In the genomic region with DNA sequence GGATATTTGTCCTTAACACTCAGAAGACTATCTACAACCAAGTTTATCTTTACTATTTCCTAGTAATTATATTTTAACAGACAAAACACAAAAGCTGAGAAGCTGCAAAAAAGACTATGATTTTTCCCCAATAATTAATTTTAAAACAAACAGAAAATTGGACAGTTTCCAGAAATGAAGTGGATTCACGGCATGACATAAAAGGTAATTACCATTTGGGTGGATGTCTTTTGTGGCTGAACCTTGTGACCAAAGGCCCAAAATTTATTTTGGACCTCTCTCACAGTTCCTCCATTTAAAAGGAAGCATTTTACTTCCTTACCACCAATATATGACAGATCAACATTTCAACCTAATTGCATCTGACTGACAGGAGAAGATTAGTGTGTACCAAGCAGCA, we compare ENCODE assay signal across 14 cellular contexts.
DNase-seq lines count a peak whose midpoint lies in the region; ATAC-seq, FAIRE-seq and TF ChIP-seq lines count a peak whose summit lies in the region.
"Had no signal": no experiment of that assay in that cellular context is flagged by ENCODE, and none has a peak within 500 bp of the region (broad histone marks: within the 10 kb centered on the region; RNA-seq: fewer than 3 reads in every experiment).

No MANE protein-coding gene starts in this region.

- H3K9me3 ChIP-seq in HEK293 (ENCODE audit: control insufficient read depth, insufficient read depth, low read depth, low read length): no peaks in the 10 kb centered on the region
- no peaks in the 10 kb centered on the region for H3K9me3 ChIP-seq in GM12878 (replicated peaks; ENCODE audit: control insufficient read depth, insufficient read depth, low read length)

- no peak overlapping the region for H3K4me2 ChIP-seq in GM12878 (ENCODE audit: control insufficient read depth, insufficient read depth)

- no peak overlapping the region for H2AFZ ChIP-seq in GM12878 (ENCODE audit: control insufficient read depth, low read depth, low read length)
- H2AFZ ChIP-seq: GM23248 had no signal

- TF ChIP-seq RAD21 in GM12878 (IDR thresholded peaks at IDR 0.05; ENCODE audit: insufficient read depth, low read depth, low read length): no peak

- DNase-seq in NCI-H2081 (lab: John Stamatoyannopoulos, UW) (peak; percentile 37 to 69), NCI-H2081 treated with DMSO at 0.1 percent for 48 hours (lab: John Stamatoyannopoulos, UW) (no peak), NCI-H2029 (lab: John Stamatoyannopoulos, UW) (peak; percentile 40), GM12878 (ENCODE audit: low read depth, low spot score) (no peak), GM13976 (ENCODE audit: low spot score) (no peak), epidermal melanocyte (ENCODE audit: insufficient read length, low spot score) (no peak)
- DNase-seq: DMS79 treated with DMSO at 0.1 percent for 48 hours, GM23248, NCI-H2171, NCI-H524, T-helper 17 cell had no signal

- FAIRE-seq in GM12878 (lab: Jason Lieb, UNC): peak; percentile 7
- FAIRE-seq: K562 had no signal

- RAD21 ChIA-PET in GM12878 (lab: Charles Lee; ENCODE audit: unreplicated experiment): no interaction called here

- BruUV-seq in GM12878 (replicated peaks; lab: Mats Ljungman, UMichigan): no TSS peak

- TF ChIP-seq CTCF in HEK293 (tag by site-specific recombination; IDR thresholded peaks at IDR 0.05) (no peak), GM12878 (IDR thresholded peaks at IDR 0.05 in 2 of 3, conservative IDR thresholded peaks at IDR 0.05 in 1 of 3; ENCODE audit: control insufficient read depth in 2 of 3, extremely low read depth in 1 of 3, insufficient read depth in 1 of 3, low read depth in 3 of 3, low read length in 3 of 3) (no peak), GM13976 (IDR thresholded peaks at IDR 0.05; ENCODE audit: borderline replicate concordance, control extremely low read depth, extremely low read depth, insufficient read depth, missing control alignments) (no peak)

- SMC1A ChIA-PET in GM12878 (lab: Charles Lee; ENCODE audit: uncharacterized antibody, unreplicated experiment): no interaction called here

- no peaks in the 10 kb centered on the region; the same call in 1 of the 2 replicates for H3K79me2 ChIP-seq in GM12878 (ENCODE audit: control insufficient read depth, insufficient read depth, low read length)

- H3K27ac ChIP-seq in HEK293 (ENCODE audit: extremely low read depth, low read depth, low read length): no peak overlapping the region
- no peak overlapping the region for H3K27ac ChIP-seq in GM12878 (ENCODE audit: control insufficient read depth, insufficient read depth)
- H3K27ac ChIP-seq: GM23248 had no signal

- ATAC-seq in GM12878 (no peak), HG03565 (IDR thresholded peaks at IDR 0.05; ENCODE audit: unreplicated experiment) (no peak)
- ATAC-seq: K562, T-helper 17 cell had no signal

- no peak overlapping the region for H3K4me3 ChIP-seq in HEK293 (ENCODE audit: low read depth, low read length)
- no peak overlapping the region for H3K4me3 ChIP-seq in GM12878
- H3K4me3 ChIP-seq: GM23248, K562 had no signal

- no peaks in the 10 kb centered on the region; a peak in 1 of 3 replicates for H3K36me3 ChIP-seq in HEK293 (ENCODE audit: control insufficient read depth in 2 of 2, insufficient read depth in 1 of 2, low read length in 2 of 2)
- no peaks in the 10 kb centered on the region for H3K36me3 ChIP-seq in GM12878 (ENCODE audit: control insufficient read depth in 2 of 2, insufficient read depth in 2 of 2, low read length in 1 of 2)

- H4K20me1 ChIP-seq in GM12878 (ENCODE audit: control insufficient read depth, insufficient read depth): no peaks in the 10 kb centered on the region

- no peak overlapping the region for H3K9ac ChIP-seq in GM12878 (ENCODE audit: control insufficient read depth, insufficient read depth, low read length)
- H3K9ac ChIP-seq: GM23248 had no signal

- 95% methylated on average over 1 of the region's 1 CpG for WGBS in GM12878 (ENCODE audit: insufficient coverage, insufficient replicate concordance, low lambda C conversion rate, missing lambda C conversion rate)

- intact Hi-C loops in GM12878 (cut with micrococcal nuclease; ENCODE audit: unreplicated experiment): no loop called here

- POLR2A ChIA-PET in HEK293 (lab: Yijun Ruan, JAX): no interaction called here
- POLR2A ChIA-PET in GM12878 (lab: Charles Lee): no interaction called here

- CTCF ChIA-PET in HEK293 (lab: Yijun Ruan, JAX) (interaction anchor here (0.9 kb wide), 1 partner anchor 40 kb away, joined by 5 read pairs; no protein-coding TSS in a partner anchor), GM12878 (lab: Yijun Ruan, JAX) (no interaction called here)

- peaks cover 2% of the 10 kb centered on the region; the same call in 1 of the 2 replicates for H3K4me1 ChIP-seq in HEK293 (ENCODE audit: control insufficient read depth, insufficient read depth, low read length)
- H3K4me1 ChIP-seq in GM12878 (ENCODE audit: control insufficient read depth, insufficient read depth, low read length): peaks cover 22% of the 10 kb centered on the region; the same call in 1 of the 2 replicates

- TF ChIP-seq EP300 in GM12878 (IDR thresholded peaks at IDR 0.05; ENCODE audit: borderline replicate concordance in 1 of 2, control insufficient read depth in 1 of 2, low read depth in 2 of 2, low read length in 2 of 2): no peak

- in situ Hi-C loops in GM12878 (cut with MboI) (no loop called here), GM13976 (cut with MboI; ENCODE audit: low sequenced_read_pairs, unreplicated experiment) (no loop called here)

- H3K27me3 ChIP-seq in GM12878 (replicated peaks in 1 of 2; ENCODE audit: control insufficient read depth in 2 of 2, insufficient read depth in 2 of 2, low read length in 1 of 2): no peaks in the 10 kb centered on the region

- no peak for TF ChIP-seq POLR2A in GM12878 (IDR thresholded peaks at IDR 0.05; ENCODE audit: low read depth, low read length)

TF ChIP-seq in HEK293, 187 proteins besides CTCF, POLR2A, EP300 and RAD21 (continues in another document):
- TF ChIP-seq, protein P1, sequence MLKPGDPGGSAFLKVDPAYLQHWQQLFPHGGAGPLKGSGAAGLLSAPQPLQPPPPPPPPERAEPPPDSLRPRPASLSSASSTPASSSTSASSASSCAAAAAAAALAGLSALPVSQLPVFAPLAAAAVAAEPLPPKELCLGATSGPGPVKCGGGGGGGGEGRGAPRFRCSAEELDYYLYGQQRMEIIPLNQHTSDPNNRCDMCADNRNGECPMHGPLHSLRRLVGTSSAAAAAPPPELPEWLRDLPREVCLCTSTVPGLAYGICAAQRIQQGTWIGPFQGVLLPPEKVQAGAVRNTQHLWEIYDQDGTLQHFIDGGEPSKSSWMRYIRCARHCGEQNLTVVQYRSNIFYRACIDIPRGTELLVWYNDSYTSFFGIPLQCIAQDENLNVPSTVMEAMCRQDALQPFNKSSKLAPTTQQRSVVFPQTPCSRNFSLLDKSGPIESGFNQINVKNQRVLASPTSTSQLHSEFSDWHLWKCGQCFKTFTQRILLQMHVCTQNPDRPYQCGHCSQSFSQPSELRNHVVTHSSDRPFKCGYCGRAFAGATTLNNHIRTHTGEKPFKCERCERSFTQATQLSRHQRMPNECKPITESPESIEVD (tag by site-specific recombination; IDR thresholded peaks at IDR 0.05): peak; percentile 68
- TF ChIP-seq FEZF1 (tag by site-specific recombination; IDR thresholded peaks at IDR 0.05): peak; percentile 61; the same call in 1 of the 2 replicates
- TF ChIP-seq ZNF140 (tag by site-specific recombination; IDR thresholded peaks at IDR 0.05): no peak
- TF ChIP-seq GLI2 (tag by site-specific recombination; IDR thresholded peaks at IDR 0.05; ENCODE audit: borderline replicate concordance, low read depth): no peak
- TF ChIP-seq ZNF292 (tag by site-specific recombination; IDR thresholded peaks at IDR 0.05; ENCODE audit: borderline replicate concordance, low read depth): no peak
- no peak for TF ChIP-seq ZNF324 (tag by site-specific recombination; IDR thresholded peaks at IDR 0.05)
- TF ChIP-seq ZNF473 (tag by site-specific recombination; IDR thresholded peaks at IDR 0.05): no peak
- no peak for TF ChIP-seq ZBTB8A (tag by site-specific recombination; IDR thresholded peaks at IDR 0.05)
- TF ChIP-seq ZBTB20 (tag by site-specific recombination; IDR thresholded peaks at IDR 0.05): no peak
- no peak for TF ChIP-seq ZSCAN23 (tag by site-specific recombination; IDR thresholded peaks at IDR 0.05)
- no peak for TF ChIP-seq ZNF558 (tag by site-specific recombination; IDR thresholded peaks at IDR 0.05)
- 0 out of 2 replicates have a peak, but pooled peaks have one; percentile 19 for TF ChIP-seq ZNF335 (tag by site-specific recombination; conservative IDR thresholded peaks at IDR 0.05)

TF ChIP-seq in GM12878, 131 proteins besides CTCF, POLR2A, EP300 and RAD21 (continues in another document):
- no peak for TF ChIP-seq HDAC6 (IDR thresholded peaks at IDR 0.05; ENCODE audit: unreplicated experiment)
- TF ChIP-seq SP1 (IDR thresholded peaks at IDR 0.05; ENCODE audit: low read depth, low read length): no peak
- TF ChIP-seq SIX5 (IDR thresholded peaks at IDR 0.05; ENCODE audit: low read depth, low read length, severe bottlenecking): no peak
- TF ChIP-seq, protein P2, sequence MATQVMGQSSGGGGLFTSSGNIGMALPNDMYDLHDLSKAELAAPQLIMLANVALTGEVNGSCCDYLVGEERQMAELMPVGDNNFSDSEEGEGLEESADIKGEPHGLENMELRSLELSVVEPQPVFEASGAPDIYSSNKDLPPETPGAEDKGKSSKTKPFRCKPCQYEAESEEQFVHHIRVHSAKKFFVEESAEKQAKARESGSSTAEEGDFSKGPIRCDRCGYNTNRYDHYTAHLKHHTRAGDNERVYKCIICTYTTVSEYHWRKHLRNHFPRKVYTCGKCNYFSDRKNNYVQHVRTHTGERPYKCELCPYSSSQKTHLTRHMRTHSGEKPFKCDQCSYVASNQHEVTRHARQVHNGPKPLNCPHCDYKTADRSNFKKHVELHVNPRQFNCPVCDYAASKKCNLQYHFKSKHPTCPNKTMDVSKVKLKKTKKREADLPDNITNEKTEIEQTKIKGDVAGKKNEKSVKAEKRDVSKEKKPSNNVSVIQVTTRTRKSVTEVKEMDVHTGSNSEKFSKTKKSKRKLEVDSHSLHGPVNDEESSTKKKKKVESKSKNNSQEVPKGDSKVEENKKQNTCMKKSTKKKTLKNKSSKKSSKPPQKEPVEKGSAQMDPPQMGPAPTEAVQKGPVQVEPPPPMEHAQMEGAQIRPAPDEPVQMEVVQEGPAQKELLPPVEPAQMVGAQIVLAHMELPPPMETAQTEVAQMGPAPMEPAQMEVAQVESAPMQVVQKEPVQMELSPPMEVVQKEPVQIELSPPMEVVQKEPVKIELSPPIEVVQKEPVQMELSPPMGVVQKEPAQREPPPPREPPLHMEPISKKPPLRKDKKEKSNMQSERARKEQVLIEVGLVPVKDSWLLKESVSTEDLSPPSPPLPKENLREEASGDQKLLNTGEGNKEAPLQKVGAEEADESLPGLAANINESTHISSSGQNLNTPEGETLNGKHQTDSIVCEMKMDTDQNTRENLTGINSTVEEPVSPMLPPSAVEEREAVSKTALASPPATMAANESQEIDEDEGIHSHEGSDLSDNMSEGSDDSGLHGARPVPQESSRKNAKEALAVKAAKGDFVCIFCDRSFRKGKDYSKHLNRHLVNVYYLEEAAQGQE (IDR thresholded peaks at IDR 0.05; ENCODE audit: low read depth, low read length): no peak

Comparison
In these comparisons a context has a peak if more than half of its experiments do, and no peak if none do; other contexts are left out.
1. DNase-seq: peak in NCI-H2081 (2 of 2) and NCI-H2029 (single experiment); none in NCI-H2081 treated with DMSO at 0.1 percent for 48 hours (single experiment), GM12878 (single experiment), GM13976 (single experiment) and epidermal melanocyte (single experiment).